ENCODE assay signal across 8 cellular contexts in the genomic region with DNA sequence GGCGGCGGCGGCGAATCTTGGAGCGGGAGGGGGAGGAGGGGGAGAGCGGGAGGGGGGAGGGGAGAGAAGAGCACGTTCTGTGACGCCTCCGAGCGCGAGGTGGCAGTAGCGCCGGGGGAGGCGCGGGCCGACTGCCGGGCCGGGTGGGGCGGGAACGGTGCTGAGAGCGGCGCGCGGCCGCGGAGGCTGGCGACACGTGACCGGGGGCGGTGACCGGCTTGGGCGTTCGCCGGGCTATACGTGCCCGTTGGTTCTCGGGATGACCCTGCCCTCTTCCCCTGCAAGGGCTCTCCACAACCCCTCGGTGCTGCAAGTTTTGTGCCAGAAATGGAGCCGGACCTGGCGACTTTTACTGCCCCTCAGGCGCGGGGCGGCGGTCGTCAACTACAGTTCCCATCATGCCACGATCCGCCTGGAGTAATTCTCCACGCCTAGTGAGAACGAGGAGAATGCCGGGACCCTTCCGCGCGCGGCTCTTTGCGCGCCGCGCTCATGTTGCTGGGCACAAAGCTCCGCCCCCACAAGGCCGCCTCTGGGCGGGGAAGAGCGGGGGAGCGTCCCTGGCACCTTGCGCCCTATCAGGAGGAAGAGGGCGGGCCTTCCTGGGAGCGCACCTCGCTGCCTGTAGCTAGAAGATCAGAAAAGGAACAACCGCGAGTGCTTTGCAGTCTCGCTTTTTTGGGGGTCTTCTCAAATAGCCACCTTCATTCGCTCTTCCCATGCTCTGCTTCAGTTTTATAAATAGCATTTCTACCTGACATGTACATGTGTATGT. TPM values are rescaled to one million over a fixed set of nuclear protein-coding genes. Genes with fewer than 3 reads are reported as not detected.
DNase-seq lines count a peak whose midpoint lies in the region; ATAC-seq and TF ChIP-seq lines count a peak whose summit lies in the region.

A gene with protein sequence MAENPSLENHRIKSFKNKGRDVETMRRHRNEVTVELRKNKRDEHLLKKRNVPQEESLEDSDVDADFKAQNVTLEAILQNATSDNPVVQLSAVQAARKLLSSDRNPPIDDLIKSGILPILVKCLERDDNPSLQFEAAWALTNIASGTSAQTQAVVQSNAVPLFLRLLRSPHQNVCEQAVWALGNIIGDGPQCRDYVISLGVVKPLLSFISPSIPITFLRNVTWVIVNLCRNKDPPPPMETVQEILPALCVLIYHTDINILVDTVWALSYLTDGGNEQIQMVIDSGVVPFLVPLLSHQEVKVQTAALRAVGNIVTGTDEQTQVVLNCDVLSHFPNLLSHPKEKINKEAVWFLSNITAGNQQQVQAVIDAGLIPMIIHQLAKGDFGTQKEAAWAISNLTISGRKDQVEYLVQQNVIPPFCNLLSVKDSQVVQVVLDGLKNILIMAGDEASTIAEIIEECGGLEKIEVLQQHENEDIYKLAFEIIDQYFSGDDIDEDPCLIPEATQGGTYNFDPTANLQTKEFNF (minus strand): TSS at position 133 of the 775 bp plus-strand sequence. CDS start 176 bp downstream, outside the sequence.

- H3K36me3 ChIP-seq in H7 (replicated peaks; ENCODE audit: control insufficient read depth, insufficient read depth, low read length), result no peaks in the 10 kb centered on the region
- no peaks in the 10 kb centered on the region for H3K36me3 ChIP-seq in Loucy (ENCODE audit: insufficient read depth, low read length)

- H3K4me2 ChIP-seq in Loucy (ENCODE audit: low read depth, low read length, poor library complexity, severe bottlenecking), result peak within 1 kb of the TSS; percentile 96

- H3K27me3 ChIP-seq in H7 (ENCODE audit: control insufficient read depth, insufficient read depth, low read length) (no peaks in the 10 kb centered on the region), Loucy (ENCODE audit: insufficient read depth, low read length, poor library complexity, severe bottlenecking) (no peaks in the 10 kb centered on the region)

- H3K27me3 Mint-ChIP-seq in natural killer cell treated with Interleukin-12 subunit alpha and Interleukin-12 subunit beta and Interleukin-15 and Interleukin-18, amount 100 ng/mL, for 72 hours, result peaks cover 6 to 7% of the 10 kb centered on the region in 2 donors

- in situ Hi-C loops in G401 (cut with HindIII; ENCODE audit: low sequenced_read_pairs), result no loop called here

- no peaks in the 10 kb centered on the region for H3F3A ChIP-seq in Loucy (ENCODE audit: low read depth)

- H3K4me1 ChIP-seq in Loucy (ENCODE audit: insufficient read depth, low read length, poor library complexity, severe bottlenecking), result peaks cover 32% of the 10 kb centered on the region

- peaks cover 29 to 33% of the 10 kb centered on the region in 2 donors for H3K4me1 Mint-ChIP-seq in natural killer cell treated with Interleukin-12 subunit alpha and Interleukin-12 subunit beta and Interleukin-15 and Interleukin-18, amount 100 ng/mL, for 72 hours (ENCODE audit: low read depth in 2 of 2)

- no peak for TF ChIP-seq CTCF in Loucy (conservative IDR thresholded peaks at IDR 0.05; ENCODE audit: low read length)

- ATAC-seq in natural killer cell treated with Interleukin-12 subunit alpha and Interleukin-12 subunit beta and Interleukin-15 and Interleukin-18, amount 100 ng/mL, for 72 hours, result peak; percentile 95 to 96
- peak; percentile 95 for ATAC-seq in stimulated activated naive CD8-positive, alpha-beta T cell treated with anti-CD3 and anti-CD28 coated beads, Interleukin-15, Interleukin-2, amounts not matched to agents 100 U/mL and 50 U/mL, for 24 hours

- no peaks in the 10 kb centered on the region for H3K9me2 ChIP-seq in Loucy (replicated peaks; ENCODE audit: low read depth, low read length)

- peak within 1 kb of the TSS; percentile 83 for H3K9ac ChIP-seq in Loucy (ENCODE audit: low read depth, low read length, poor library complexity, severe bottlenecking)

- peak within 1 kb of the TSS; percentile 99 for H2AFZ ChIP-seq in Loucy (ENCODE audit: low read length)

- H4K20me1 ChIP-seq in Loucy (ENCODE audit: insufficient read depth, low read length, poor library complexity, severe bottlenecking), result peaks cover 32% of the 10 kb centered on the region

- H3K9me3 Mint-ChIP-seq in natural killer cell treated with Interleukin-12 subunit alpha and Interleukin-12 subunit beta and Interleukin-15 and Interleukin-18, amount 100 ng/mL, for 72 hours, result no peaks in the 10 kb centered on the region

- peak within 1 kb of the TSS; percentile 86 to 87 for H3K27ac Mint-ChIP-seq in natural killer cell treated with Interleukin-12 subunit alpha and Interleukin-12 subunit beta and Interleukin-15 and Interleukin-18, amount 100 ng/mL, for 72 hours

- H3K36me3 Mint-ChIP-seq in natural killer cell treated with Interleukin-12 subunit alpha and Interleukin-12 subunit beta and Interleukin-15 and Interleukin-18, amount 100 ng/mL, for 72 hours, result no peaks in the 10 kb centered on the region

- peak within 1 kb of the TSS; percentile 92 for H3K4me3 Mint-ChIP-seq in natural killer cell treated with Interleukin-12 subunit alpha and Interleukin-12 subunit beta and Interleukin-15 and Interleukin-18, amount 100 ng/mL, for 72 hours

- peak; percentile 99 for DNase-seq in G401 (ENCODE audit: low spot score)
- peak; percentile 97 for DNase-seq in H7
- peak; percentile 94 for DNase-seq in activated T-helper 9 cell treated with anti-CD3 and anti-CD28 coated beads, Interleukin-2, amount 50 U/mL, for 16 hours (ENCODE audit: low read depth)
- peak; percentile 95 for DNase-seq in fibroblast of peridontal ligament (ENCODE audit: extremely low read depth)
- DNase-seq in natural killer cell treated with Interleukin-12 subunit alpha and Interleukin-12 subunit beta and Interleukin-15 and Interleukin-18, amount 100 ng/mL, for 72 hours (ENCODE audit: low spot score), result peak; percentile 95
- peak; percentile 92 for DNase-seq in stimulated activated naive CD8-positive, alpha-beta T cell treated with anti-CD3 and anti-CD28 coated beads, Interleukin-15, Interleukin-2, amounts not matched to agents 100 U/mL and 50 U/mL, for 24 hours

- no peaks in the 10 kb centered on the region for H3K9me3 ChIP-seq in Loucy (ENCODE audit: insufficient read depth, low read depth, low read length)

- H3K79me2 ChIP-seq in Loucy (ENCODE audit: insufficient read depth, low read length), result peaks cover 44% of the 10 kb centered on the region

- peak; percentile 95 for TF ChIP-seq POLR2A in Raji (IDR thresholded peaks at IDR 0.05; ENCODE audit: insufficient read depth, low read depth, low read length)

- peak within 1 kb of the TSS; percentile 90 for H3K4me3 ChIP-seq in H7 (ENCODE audit: insufficient read depth, low read depth, low read length)
- peak within 1 kb of the TSS; percentile 91 for H3K4me3 ChIP-seq in Loucy (ENCODE audit: low read length, poor library complexity, severe bottlenecking)

RNA-seq across cellular contexts. Expression of the gene that starts here (rescaled TPM):
- 15.0 and 26.4 TPM in 2 replicates for total RNA-seq in G401 (2014; rRNA removed; shearing (Covaris generic))
- 25.5 and 28.4 TPM in 2 replicates for total RNA-seq in H7 (2014; rRNA removed; shearing (Covaris generic))
- 10 to 100 TPM; 44.8 to 50.2 TPM for total RNA-seq in natural killer cell treated with Interleukin-12 subunit alpha and Interleukin-12 subunit beta and Interleukin-15 and Interleukin-18, amount 100 ng/mL, for 72 hours

Comparison
In these comparisons a context has a peak if more than half of its experiments do, and no peak if none do; other contexts are left out.
1. Peak in every context shown above with its lines: DNase-seq, ATAC-seq and H3K4me3 ChIP-seq.